8 cellular contexts compared by ENCODE assay signal in genomic region chr17:17383431-17384290, GRCh38.
DNase-seq lines count a peak whose midpoint lies in the region; FAIRE-seq and TF ChIP-seq lines count a peak whose summit lies in the region.
"Not testable (repeated sequence)": the region's sequence is repeated elsewhere in the genome, so short reads cannot be mapped to it uniquely, and the experiment has no call there.

No MANE protein-coding gene starts in this region.

- BruUV-seq in A673 (replicated peaks; lab: Mats Ljungman, UMichigan) (TSS peak; percentile 83), Caco-2 (replicated peaks; lab: Mats Ljungman, UMichigan) (TSS peak; percentile 95), PC-9 (replicated peaks; lab: Mats Ljungman, UMichigan) (TSS peak; percentile 100)

- not testable (repeated sequence) for H3K4me2 ChIP-seq in PC-9

- H3K79me2 ChIP-seq in PC-9 (ENCODE audit: low read depth) = not testable (repeated sequence)

- POLR2A ChIA-PET in A673 (lab: Charles Lee; ENCODE audit: low non-redundant PET); Caco-2 (lab: Charles Lee); HEK293 (lab: Yijun Ruan, JAX); PC-9 (lab: Charles Lee; ENCODE audit: unreplicated experiment): not testable (repeated sequence)

- H3K27ac Mint-ChIP-seq in Caco-2 (ENCODE audit: unreplicated experiment) = not testable (repeated sequence)
- peak overlapping the region; percentile 28 for H3K27ac Mint-ChIP-seq in glutamatergic neuron (ENCODE audit: unreplicated experiment)

- in situ Hi-C loops in astrocyte of the cerebellum (cut with HindIII; ENCODE audit: low sequenced_read_pairs) = loop anchor here (5.0 kb wide), 2 partner anchors 74 to 99 kb away; no protein-coding TSS in a partner anchor

- not testable (repeated sequence) for H3K4me3 Mint-ChIP-seq in Caco-2 (ENCODE audit: unreplicated experiment); glutamatergic neuron (ENCODE audit: unreplicated experiment)

- intact Hi-C loops in A673 (cut with micrococcal nuclease; ENCODE audit: unreplicated experiment); Caco-2 (cut with micrococcal nuclease; ENCODE audit: unreplicated experiment); PC-9 (cut with micrococcal nuclease; ENCODE audit: unreplicated experiment); posterior vena cava (cut with DNase I): not testable (repeated sequence)

- TF ChIP-seq CTCF in A673 (conservative IDR thresholded peaks at IDR 0.05; ENCODE audit: low read depth, low read length); Caco-2 (IDR thresholded peaks at IDR 0.05; ENCODE audit: insufficient read depth in 1 of 2, low read depth in 1 of 2, low read length in 1 of 2, severe bottlenecking in 1 of 2, unreplicated experiment in 1 of 2); HEK293 (tag by site-specific recombination; IDR thresholded peaks at IDR 0.05); PC-9 (conservative IDR thresholded peaks at IDR 0.05); astrocyte of the cerebellum (IDR thresholded peaks at IDR 0.05; ENCODE audit: low read depth, low read length, missing control alignments); bronchial epithelial cell (IDR thresholded peaks at IDR 0.05; ENCODE audit: insufficient read depth, low read length, severe bottlenecking); glutamatergic neuron (IDR thresholded peaks at IDR 0.05; ENCODE audit: partially characterized antibody, unreplicated experiment): not testable (repeated sequence)

- H3F3A ChIP-seq in PC-9 (ENCODE audit: insufficient read depth, low read depth) = peaks cover 17% of the 10 kb centered on the region; the same call in 1 of the 2 replicates

- peak; percentile 90 for FAIRE-seq in bronchial epithelial cell (lab: Jason Lieb, UNC)

- H3K27me3 ChIP-seq in A673 (replicated peaks; ENCODE audit: insufficient read depth, low read depth, low read length, poor library complexity) = peaks cover 21% of the 10 kb centered on the region
- H3K27me3 ChIP-seq in Caco-2 (replicated peaks; ENCODE audit: control insufficient read depth, insufficient read depth, low read length) = not testable (repeated sequence)
- peaks cover 43% of the 10 kb centered on the region for H3K27me3 ChIP-seq in PC-9 (ENCODE audit: insufficient read depth, low read depth)
- H3K27me3 ChIP-seq in bronchial epithelial cell (ENCODE audit: control insufficient read depth, insufficient read depth, low read length) = peaks cover 14% of the 10 kb centered on the region

- H3K27ac ChIP-seq in A673 (ENCODE audit: low read depth, low read length, poor library complexity, severe bottlenecking); HEK293 (ENCODE audit: extremely low read depth, low read depth, low read length); PC-9: not testable (repeated sequence)

- H4K20me1 ChIP-seq in PC-9 (ENCODE audit: insufficient read depth) = not testable (repeated sequence)

- H3K27me3 Mint-ChIP-seq in Caco-2 (ENCODE audit: insufficient read depth, unreplicated experiment) = not testable (repeated sequence)
- peaks cover 26% of the 10 kb centered on the region for H3K27me3 Mint-ChIP-seq in glutamatergic neuron (ENCODE audit: unreplicated experiment)

- not testable (repeated sequence) for H3K9me2 ChIP-seq in PC-9 (ENCODE audit: insufficient read depth)

- H2AFZ ChIP-seq in PC-9 = not testable (repeated sequence)

- not testable (repeated sequence) for H3K4me3 ChIP-seq in A673 (ENCODE audit: low read depth, low read length, poor library complexity, severe bottlenecking); Caco-2 (ENCODE audit: low read depth, low read length); HEK293 (ENCODE audit: low read depth, low read length); PC-9
- peak overlapping the region; percentile 21 for H3K4me3 ChIP-seq in astrocyte of the cerebellum (ENCODE audit: low read depth, low read length)
- H3K4me3 ChIP-seq in bronchial epithelial cell (ENCODE audit: low read depth, low read length) = peak overlapping the region; percentile 17

- CTCF ChIA-PET in A673 (lab: Charles Lee); Caco-2 (lab: Charles Lee); PC-9 (lab: Charles Lee): not testable (repeated sequence)
- CTCF ChIA-PET in HEK293 (lab: Yijun Ruan, JAX) = interaction anchor here (0.6 to 0.9 kb wide), 2 partner anchors 17 to 18 kb away, joined by 3 to 4 read pairs; no protein-coding TSS in a partner anchor

- H3K4me1 Mint-ChIP-seq in Caco-2 (ENCODE audit: low read depth, unreplicated experiment) (peaks cover 27% of the 10 kb centered on the region), glutamatergic neuron (ENCODE audit: low read depth, unreplicated experiment) (peaks cover 55% of the 10 kb centered on the region)

- not testable (repeated sequence) for H3K9me3 ChIP-seq in A673 (ENCODE audit: low read depth, low read length, poor library complexity, severe bottlenecking); Caco-2; HEK293 (ENCODE audit: control insufficient read depth, insufficient read depth, low read depth, low read length); PC-9 (ENCODE audit: insufficient read depth, low read depth)

- not testable (repeated sequence) for DNase-seq in A673 (ENCODE audit: low spot score); Caco-2; PC-9; astrocyte of the cerebellum (ENCODE audit: low read depth); bronchial epithelial cell (ENCODE audit: low read depth)
- peak; percentile 4 for DNase-seq in glutamatergic neuron
- DNase-seq in posterior vena cava (ENCODE audit: low spot score) = peak; percentile 78

- not testable (repeated sequence) for H3K36me3 ChIP-seq in A673 (ENCODE audit: insufficient read depth, low read length, poor library complexity, severe bottlenecking); Caco-2 (ENCODE audit: control insufficient read depth, insufficient read depth, low read length); HEK293 (ENCODE audit: control insufficient read depth in 2 of 2, insufficient read depth in 1 of 2, low read length in 2 of 2); PC-9 (ENCODE audit: low read depth); bronchial epithelial cell (ENCODE audit: control insufficient read depth, insufficient read depth, low read length)

- not testable (repeated sequence) for H3K4me1 ChIP-seq in A673 (ENCODE audit: insufficient read depth, low read length, poor library complexity, severe bottlenecking); HEK293 (ENCODE audit: control insufficient read depth, insufficient read depth, low read length)
- peaks cover 15% of the 10 kb centered on the region for H3K4me1 ChIP-seq in Caco-2
- peaks cover 21% of the 10 kb centered on the region for H3K4me1 ChIP-seq in PC-9 (replicated peaks; ENCODE audit: insufficient read depth)

- H3K9me3 Mint-ChIP-seq in Caco-2 (ENCODE audit: unreplicated experiment) = not testable (repeated sequence)
- H3K9me3 Mint-ChIP-seq in glutamatergic neuron (ENCODE audit: unreplicated experiment) = peaks cover 24% of the 10 kb centered on the region

- not testable (repeated sequence) for H3K36me3 Mint-ChIP-seq in Caco-2 (ENCODE audit: insufficient read depth, unreplicated experiment); glutamatergic neuron (ENCODE audit: unreplicated experiment)

TF ChIP-seq in HEK293, 187 proteins besides CTCF, POLR2A, EP300 and RAD21:
- TF ChIP-seq EGR2 (tag by site-specific recombination; IDR thresholded peaks at IDR 0.05; ENCODE audit: low read depth) = 0 out of 2 replicates have a peak, but pooled peaks have one; percentile 22
